In genomic region chr6:125793863-125794262, GRCh38 we compare ENCODE assay signal across 8 cellular contexts. TPM values are rescaled to one million over a fixed set of nuclear protein-coding genes. Genes with fewer than 3 reads are reported as not detected.
DNase-seq lines count a peak whose midpoint lies in the region; ATAC-seq lines count a peak whose summit lies in the region.

No MANE protein-coding gene starts in this region.

- peak overlapping the region; percentile 81 for H3K9ac ChIP-seq in Karpas-422 (ENCODE audit: low read length)
- H3K9ac ChIP-seq in skeletal muscle satellite cell (ENCODE audit: low read depth, low read length) = peak overlapping the region; percentile 12
- H3K9ac ChIP-seq in mesendoderm (ENCODE audit: low read length) = no peak overlapping the region

- H4K8ac ChIP-seq in mesendoderm (ENCODE audit: low read depth, low read length) = no peak overlapping the region

- H3K27ac ChIP-seq in Karpas-422 (ENCODE audit: low read length) (peak overlapping the region; percentile 98), mesendoderm (ENCODE audit: low read depth, low read length) (no peak overlapping the region)

- H2AFZ ChIP-seq in Karpas-422 (ENCODE audit: low read length) = no peak overlapping the region

- peak overlapping the region; percentile 91 for H3K4me3 ChIP-seq in Karpas-422 (ENCODE audit: low read length)
- H3K4me3 ChIP-seq in skeletal muscle satellite cell (ENCODE audit: low read length) = peak overlapping the region; percentile 11
- H3K4me3 ChIP-seq in mesendoderm (ENCODE audit: low read length) = no peak overlapping the region

- no peaks in the 10 kb centered on the region for H3K79me1 ChIP-seq in mesendoderm (ENCODE audit: low read length)

- no peak overlapping the region for H3K4ac ChIP-seq in mesendoderm (ENCODE audit: low read depth, low read length)

- DNase-seq in Karpas-422 (peak; percentile 67), cerebellum (ENCODE audit: low spot score) (peak; percentile 40), HK-2 (ENCODE audit: unreplicated experiment) (no peak), mesendoderm (no peak), NCI-H2171 treated with DMSO at 0.1 percent for 48 hours (lab: John Stamatoyannopoulos, UW) (no peak)

- H3K23ac ChIP-seq in mesendoderm (ENCODE audit: low read length) = no peak overlapping the region

- peaks cover 86% of the 10 kb centered on the region for H3K4me1 ChIP-seq in Karpas-422 (ENCODE audit: low read length)
- peaks cover 52% of the 10 kb centered on the region for H3K4me1 ChIP-seq in skeletal muscle satellite cell (ENCODE audit: control insufficient read depth, insufficient read depth, low read length)
- H3K4me1 ChIP-seq in mesendoderm (ENCODE audit: control insufficient read depth, low read depth, low read length) = peaks cover 3% of the 10 kb centered on the region

- no peak overlapping the region for H4K5ac ChIP-seq in mesendoderm (ENCODE audit: low read length)

- no peak overlapping the region for H2AK5ac ChIP-seq in mesendoderm (ENCODE audit: low read length)

- H3K56ac ChIP-seq in mesendoderm (ENCODE audit: low read length) = no peak overlapping the region

- no peaks in the 10 kb centered on the region for H3K9me3 ChIP-seq in Karpas-422 (ENCODE audit: low read length)
- H3K9me3 ChIP-seq in skeletal muscle satellite cell (replicated peaks; ENCODE audit: low read length) = no peaks in the 10 kb centered on the region

- no peaks in the 10 kb centered on the region for H4K20me1 ChIP-seq in Karpas-422 (ENCODE audit: insufficient read depth, low read depth, low read length)

- no peaks in the 10 kb centered on the region for H3K9me2 ChIP-seq in Karpas-422 (replicated peaks; ENCODE audit: insufficient read depth, low read length)

- no peak overlapping the region for H2BK5ac ChIP-seq in mesendoderm (ENCODE audit: low read length)

- H3K79me2 ChIP-seq in Karpas-422 (ENCODE audit: low read length) (peaks cover 75% of the 10 kb centered on the region), mesendoderm (ENCODE audit: control insufficient read depth, insufficient read depth, low read length) (no peaks in the 10 kb centered on the region)

- no peaks in the 10 kb centered on the region for H3K36me3 ChIP-seq in Karpas-422 (ENCODE audit: insufficient read depth, low read length)
- H3K36me3 ChIP-seq in skeletal muscle satellite cell (ENCODE audit: insufficient read depth, low read length) = no peaks in the 10 kb centered on the region
- H3K36me3 ChIP-seq in mesendoderm (ENCODE audit: control insufficient read depth, insufficient read depth, low read length) = no peaks in the 10 kb centered on the region

- no peak overlapping the region for H3K18ac ChIP-seq in mesendoderm (ENCODE audit: low read length)

- no CpG with 5 or more reads among the region's 3 CpGs for WGBS in mesendoderm (ENCODE audit: extremely low coverage, insufficient coverage, low lambda C conversion rate)

- no peak overlapping the region for H2BK120ac ChIP-seq in mesendoderm (ENCODE audit: low read depth, low read length)

- no peak overlapping the region for H2BK15ac ChIP-seq in mesendoderm (replicated peaks; ENCODE audit: low read depth)

- H3K4me2 ChIP-seq in Karpas-422 (ENCODE audit: low read depth, low read length, poor library complexity, severe bottlenecking) (peak overlapping the region; percentile 87), skeletal muscle satellite cell (ENCODE audit: low read length) (peak overlapping the region; percentile 96), mesendoderm (ENCODE audit: low read length) (no peak overlapping the region)

- H3K27me3 ChIP-seq in Karpas-422 (ENCODE audit: low read length) (no peaks in the 10 kb centered on the region), skeletal muscle satellite cell (ENCODE audit: control insufficient read depth, insufficient read depth, low read length) (no peaks in the 10 kb centered on the region), mesendoderm (ENCODE audit: insufficient read depth, low read length, poor library complexity) (no peaks in the 10 kb centered on the region)

- ATAC-seq in GM18861 (IDR thresholded peaks at IDR 0.05; ENCODE audit: unreplicated experiment) = peak; percentile 24
- no peak for ATAC-seq in GM19023 (IDR thresholded peaks at IDR 0.05; ENCODE audit: unreplicated experiment)

RNA-seq across cellular contexts. Expression of gene NCOA7, which starts 3.1 kb away (rescaled TPM):
- 28.6 and 34.2 TPM in 2 replicates for total RNA-seq in Karpas-422 (2014; rRNA removed; shearing (Covaris generic); ENCODE audit: low replicate concordance)
- total RNA-seq in cerebellum = 28.8 TPM
- 12.9 and 19.3 TPM in 2 replicates for total RNA-seq in skeletal muscle satellite cell (2012; rRNA removed)
- polyA plus RNA-seq in mesendoderm (2013, experiment 1 of 2) = 3.2 TPM
- 3.8 TPM for polyA plus RNA-seq in mesendoderm (2013, experiment 2 of 2)

RNA-seq across cellular contexts. Expression of gene HEY2, which starts 44.4 kb away (rescaled TPM):
- 0.07 and 0.11 TPM in 2 replicates for total RNA-seq in Karpas-422 (2014; rRNA removed; shearing (Covaris generic); ENCODE audit: low replicate concordance)
- total RNA-seq in cerebellum = 9.5 TPM
- total RNA-seq in skeletal muscle satellite cell (2012; rRNA removed) = 0.22 TPM in 1 of 2 replicates, not detected in the other
- polyA plus RNA-seq in mesendoderm (2013, experiment 1 of 2) = 11.1 TPM
- 11.3 TPM for polyA plus RNA-seq in mesendoderm (2013, experiment 2 of 2)

Comparison
In these comparisons a context has a peak if more than half of its experiments do, and no peak if none do; other contexts are left out.
1. DNase-seq: peak in Karpas-422 (single experiment) and cerebellum (single experiment); none in HK-2 (single experiment), mesendoderm (single experiment) and NCI-H2171 treated with DMSO at 0.1 percent for 48 hours (single experiment).